30 cellular contexts compared by ENCODE assay signal in genomic region chr11:106818416-106818815, GRCh38.
"Had no signal": no experiment of that assay in that cellular context is flagged by ENCODE, and none has a peak within 500 bp of the region (broad histone marks: within the 10 kb centered on the region; RNA-seq: fewer than 3 reads in every experiment).

No MANE protein-coding gene starts in this region.

- H3K27me3 ChIP-seq: MG63, SJCRH30 had no signal

- ATAC-seq: Panc1, Right ventricle myocardium inferior, SK-N-SH treated with all-trans-retinoic acid at 6 μM for 48 hours had no signal

- DNase-seq: Kasumi-1, KG1, MG63, MV-4-11, NCI-H1092, NCI-H1105, NCI-H1417 treated with DMSO at 0.1 percent for 48 hours, NCI-H1436 treated with DMSO at 0.1 percent for 48 hours, NCI-H1694 treated with DMSO at 0.1 percent for 48 hours, NCI-H187 treated with DMSO at 0.1 percent for 48 hours, NCI-H2029, NCI-H2081, NCI-H2171, NCI-H226, NCI-H446 treated with DMSO at 0.1 percent for 48 hours, NCI-H510A, NCI-H524, NCI-H526, NCI-H69, NCI-H748 treated with DMSO at 0.1 percent for 48 hours, NCI-H82, PC-9, SHP77, SIG-M5, SJCRH30 had no signal

- H3K4me3 ChIP-seq: MG63, PC-9, SJCRH30, SK-N-MC had no signal

- H3K9me3 ChIP-seq: SJCRH30 had no signal

- H3K4me1 ChIP-seq: SJCRH30 had no signal

- H3K27ac ChIP-seq: PC-9, RWPE1, SJCRH30, SK-N-MC had no signal

- H3K36me3 ChIP-seq: MG63, SJCRH30 had no signal
